Comparison of ENCODE assay signal across 9 cellular contexts in genomic region chr7:134293029-134293740, GRCh38. TPM values are rescaled to one million over a fixed set of nuclear protein-coding genes. Genes with fewer than 3 reads are reported as not detected.
A peak's percentile ranks its signal among the peaks of the same experiment; 100 is the strongest.
DNase-seq lines count a peak whose midpoint lies in the region; ATAC-seq and TF ChIP-seq lines count a peak whose summit lies in the region.
"Had no signal": no experiment of that assay in that cellular context is flagged by ENCODE, and none has a peak within 500 bp of the region (broad histone marks: within the 10 kb centered on the region; RNA-seq: fewer than 3 reads in every experiment).

No MANE protein-coding gene starts in this region.

- no peak overlapping the region for H4K91ac ChIP-seq in neuronal stem cell (ENCODE audit: low read depth, low read length, poor library complexity)

- no peak for TF ChIP-seq CTCF in right lobe of liver (IDR thresholded peaks at IDR 0.05)

- H3K4me2 ChIP-seq in Karpas-422 (ENCODE audit: low read depth, low read length, poor library complexity, severe bottlenecking), result peak overlapping the region; percentile 30
- no peak overlapping the region for H3K4me2 ChIP-seq in neuronal stem cell (ENCODE audit: insufficient read depth, low read length, poor library complexity, severe bottlenecking)

- H3K9me3 ChIP-seq in Karpas-422 (ENCODE audit: low read length), result no peaks in the 10 kb centered on the region
- H3K9me3 ChIP-seq in right lobe of liver, result no peaks in the 10 kb centered on the region
- H3K9me3 ChIP-seq in neuronal stem cell (replicated peaks in 1 of 2; ENCODE audit: control insufficient read depth in 2 of 2, insufficient read depth in 1 of 2, low read depth in 1 of 2, low read length in 2 of 2), result no peaks in the 10 kb centered on the region

- intact Hi-C loops in right lobe of liver (cut with DNase I), result no loop called here

- H3K4me3 ChIP-seq in Karpas-422 (ENCODE audit: low read length) (no peak overlapping the region), right lobe of liver (no peak overlapping the region), neuronal stem cell (ENCODE audit: low read length in 2 of 2) (no peak overlapping the region)

- H3K4ac ChIP-seq in neuronal stem cell (ENCODE audit: low read length), result no peak overlapping the region

- no peak overlapping the region for H3K14ac ChIP-seq in neuronal stem cell (ENCODE audit: low read length)

- no peak overlapping the region for H2BK15ac ChIP-seq in neuronal stem cell (ENCODE audit: low read length)

- H3K23ac ChIP-seq in neuronal stem cell (ENCODE audit: low read depth, low read length, poor library complexity), result no peak overlapping the region

- H3K36me3 ChIP-seq in Karpas-422 (ENCODE audit: insufficient read depth, low read length) (peaks cover 9% of the 10 kb centered on the region; the same call in 1 of the 2 replicates), right lobe of liver (peaks cover 0 to 6% (median 4%) of the 10 kb centered on the region in 4 donors), neuronal stem cell (replicated peaks in 1 of 2; ENCODE audit: control insufficient read depth in 2 of 2, insufficient read depth in 2 of 2, low read length in 2 of 2) (peaks cover 14 to 57% of the 10 kb centered on the region in 2 donors)

- in situ Hi-C loops in G401 (cut with HindIII; ENCODE audit: low sequenced_read_pairs), result no loop called here

- no peak overlapping the region for H4K8ac ChIP-seq in neuronal stem cell (ENCODE audit: low read depth, low read length)

- no peak for TF ChIP-seq POLR2A in right lobe of liver (IDR thresholded peaks at IDR 0.05)

- H3K9ac ChIP-seq in Karpas-422 (ENCODE audit: low read length) (0 out of 2 replicates have a peak overlapping the region, but pooled peaks have one; percentile 3), neuronal stem cell (ENCODE audit: low read depth, low read length, poor library complexity) (no peak overlapping the region)

- H3K18ac ChIP-seq in neuronal stem cell (ENCODE audit: low read length), result no peak overlapping the region

- no peaks in the 10 kb centered on the region for H3K79me2 ChIP-seq in Karpas-422 (ENCODE audit: low read length)

- H3K27me3 ChIP-seq in Karpas-422 (ENCODE audit: low read length) (no peaks in the 10 kb centered on the region), right lobe of liver (no peaks in the 10 kb centered on the region), neuronal stem cell (ENCODE audit: control insufficient read depth in 3 of 3, insufficient read depth in 3 of 3, low read depth in 1 of 3, low read length in 3 of 3) (no peaks in the 10 kb centered on the region)

- no peak overlapping the region for H2BK5ac ChIP-seq in neuronal stem cell (ENCODE audit: low read length)

- H3K9me2 ChIP-seq in Karpas-422 (replicated peaks; ENCODE audit: insufficient read depth, low read length), result no peaks in the 10 kb centered on the region

- H3K27ac ChIP-seq in Karpas-422 (ENCODE audit: low read length) (peak overlapping the region; percentile 40), right lobe of liver (peak overlapping the region in 2 of 3 donors; percentile 27 to 48), neuronal stem cell (replicated peaks; ENCODE audit: low read length) (no peak overlapping the region)

- no peak overlapping the region for H2BK12ac ChIP-seq in neuronal stem cell (ENCODE audit: low read length)

- no peak overlapping the region for H2BK120ac ChIP-seq in neuronal stem cell (ENCODE audit: low read depth, low read length)

- WGBS in right lobe of liver (ENCODE audit: insufficient coverage, low coverage, low lambda C conversion rate, missing lambda C conversion rate), result 41% methylated on average over 9 of the region's 12 CpGs
- no CpG with 5 or more reads among the region's 12 CpGs for WGBS in neuronal stem cell (ENCODE audit: extremely low coverage in 2 of 2, insufficient read length in 2 of 2, insufficient replicate concordance in 1 of 2), 2 donors

- no peak overlapping the region for H2AK5ac ChIP-seq in neuronal stem cell (ENCODE audit: low read depth, low read length)

- no peaks in the 10 kb centered on the region for H3K79me1 ChIP-seq in neuronal stem cell (ENCODE audit: low read depth, low read length)

- DNase-seq in Karpas-422, result peak; percentile 86
- peak in 2 of 3 donors; percentile 45 to 63 for DNase-seq in right lobe of liver
- no peak for DNase-seq in KG1 (lab: John Stamatoyannopoulos, UW)
- no peak for DNase-seq in neuronal stem cell (ENCODE audit: low spot score)
- no peak for DNase-seq in G401 (ENCODE audit: low spot score)
- DNase-seq in activated CD4-positive, CD25-positive, alpha-beta regulatory T cell treated with anti-CD3 and anti-CD28 coated beads, Interleukin-2, amount 50 U/mL, for 72 hours, result no peak

- ATAC-seq in GM18508 (IDR thresholded peaks at IDR 0.05; ENCODE audit: insufficient read depth, unreplicated experiment) (peak; percentile 100), GM21786 (IDR thresholded peaks at IDR 0.05; ENCODE audit: unreplicated experiment) (peak; percentile 100), right lobe of liver (peak; percentile 98 to 99 (median 98))
- ATAC-seq: Panc1 had no signal

- H3K4me1 ChIP-seq in Karpas-422 (ENCODE audit: low read length) (peaks cover 12% of the 10 kb centered on the region), right lobe of liver (peaks cover 0 to 10% (median 3%) of the 10 kb centered on the region in 4 donors), neuronal stem cell (ENCODE audit: control insufficient read depth in 2 of 2, insufficient read depth in 1 of 2, low read depth in 1 of 2, low read length in 2 of 2) (no peaks in the 10 kb centered on the region)

- H2AFZ ChIP-seq in Karpas-422 (ENCODE audit: low read length), result no peak overlapping the region; the same call in 1 of the 2 replicates
- H2AFZ ChIP-seq in neuronal stem cell (ENCODE audit: low read length), result no peak overlapping the region

- H4K20me1 ChIP-seq in Karpas-422 (ENCODE audit: insufficient read depth, low read depth, low read length), result no peaks in the 10 kb centered on the region

RNA-seq across cellular contexts. Expression of gene SLC35B4, which starts 23.5 kb away (rescaled TPM):
- 10.5 and 15.7 TPM in 2 replicates for total RNA-seq in Karpas-422 (2014; rRNA removed; shearing (Covaris generic); ENCODE audit: low replicate concordance)
- 10 to 100 TPM in 4 of 6 experiments, 1 to 10 TPM in 2; 8.9 to 13.5 (median 10.4) TPM for total RNA-seq in right lobe of liver
- 25.1 TPM for polyA plus RNA-seq in neuronal stem cell (2013, experiment 1 of 2)
- 25.6 TPM for polyA plus RNA-seq in neuronal stem cell (2013, experiment 2 of 2)
- total RNA-seq in G401 (2014; rRNA removed; shearing (Covaris generic)), result 13.9 and 19.8 TPM in 2 replicates

Comparison
In these comparisons a context has a peak if more than half of its experiments do, and no peak if none do; other contexts are left out.
1. DNase-seq: peak in Karpas-422 (single experiment) and right lobe of liver (2 of 3); none in KG1 (single experiment), neuronal stem cell (single experiment), G401 (single experiment) and activated CD4-positive, CD25-positive, alpha-beta regulatory T cell treated with anti-CD3 and anti-CD28 coated beads, Interleukin-2, amount 50 U/mL, for 72 hours (single experiment).
2. Peak in every context shown above with its lines, with median percentiles within 50 percentile points of each other: ATAC-seq.